In the genomic region with DNA sequence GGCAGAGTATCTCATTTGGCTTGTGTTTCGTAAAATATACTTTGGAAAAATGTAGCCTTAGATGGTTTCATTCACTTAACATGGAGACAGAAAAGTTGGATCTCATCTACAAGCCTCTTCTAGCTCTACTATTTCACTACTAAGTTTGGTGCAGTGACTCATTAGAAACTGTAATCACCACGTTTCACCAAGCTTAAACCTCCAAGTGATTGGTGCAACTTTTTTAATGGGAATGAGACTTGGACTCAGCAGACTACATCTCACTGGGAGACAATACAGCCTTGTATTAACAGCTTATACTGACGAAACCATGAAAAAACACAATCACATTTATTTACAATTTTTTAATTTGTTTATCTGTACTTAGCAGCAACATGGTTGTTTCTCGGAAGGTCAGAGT, we compare ENCODE assay signal across 16 cellular contexts.
"Had no signal": no experiment of that assay in that cellular context is flagged by ENCODE, and none has a peak within 500 bp of the region (broad histone marks: within the 10 kb centered on the region; RNA-seq: fewer than 3 reads in every experiment).

No MANE protein-coding gene starts in this region.

- H3K4me3 ChIP-seq: adrenal gland, hepatocyte, right atrium auricular region had no signal

- DNase-seq: activated CD4-positive, alpha-beta T cell treated with anti-CD3 and anti-CD28 coated beads for 1 hour; activated CD4-positive, alpha-beta T cell treated with anti-CD3 and anti-CD28 coated beads, Interleukin-2, amount 50 U/mL, for 4 hours; activated gamma-delta T cell; caudate nucleus; endodermal cell; mesenchymal stem cell; natural killer cell; nucleus accumbens; stimulated activated CD4-positive, alpha-beta T cell treated with anti-CD3 and anti-CD28 coated beads, Interleukin-2, amount 100 ng/mL, for 24 hours; WERI-Rb-1 had no signal

- ATAC-seq: natural killer cell had no signal

- H3K4me1 Mint-ChIP-seq: activated naive CD4-positive, alpha-beta T cell treated with anti-CD3 and anti-CD28 coated beads, Interleukin-2, amount 50 U/mL, for 24 hours; natural killer cell had no signal

- H3K9me3 Mint-ChIP-seq: activated naive CD4-positive, alpha-beta T cell treated with anti-CD3 and anti-CD28 coated beads, Interleukin-2, amount 50 U/mL, for 24 hours; endodermal cell; natural killer cell; stimulated activated naive CD8-positive, alpha-beta T cell treated with anti-CD3 and anti-CD28 coated beads, Interleukin-15, Interleukin-2, amounts not matched to agents 100 ng/mL and 50 ng/mL, for 24 hours; type B pancreatic cell had no signal

- H3K36me3 ChIP-seq: adrenal gland, right atrium auricular region, WERI-Rb-1 had no signal

- H3K27ac Mint-ChIP-seq: activated naive CD4-positive, alpha-beta T cell treated with anti-CD3 and anti-CD28 coated beads, Interleukin-2, amount 50 U/mL, for 24 hours; endodermal cell; natural killer cell; stimulated activated naive CD8-positive, alpha-beta T cell treated with anti-CD3 and anti-CD28 coated beads, Interleukin-15, Interleukin-2, amounts not matched to agents 100 ng/mL and 50 ng/mL, for 24 hours; type B pancreatic cell had no signal

- H3K27me3 Mint-ChIP-seq: activated naive CD4-positive, alpha-beta T cell treated with anti-CD3 and anti-CD28 coated beads, Interleukin-2, amount 50 U/mL, for 24 hours; stimulated activated naive CD8-positive, alpha-beta T cell treated with anti-CD3 and anti-CD28 coated beads, Interleukin-15, Interleukin-2, amounts not matched to agents 100 ng/mL and 50 ng/mL, for 24 hours; type B pancreatic cell had no signal

- H3K36me3 Mint-ChIP-seq: activated naive CD4-positive, alpha-beta T cell treated with anti-CD3 and anti-CD28 coated beads, Interleukin-2, amount 50 U/mL, for 24 hours; natural killer cell; type B pancreatic cell had no signal

- H3K27me3 ChIP-seq: adrenal gland, hepatocyte, right atrium auricular region had no signal

- H3K4me3 Mint-ChIP-seq: activated naive CD4-positive, alpha-beta T cell treated with anti-CD3 and anti-CD28 coated beads, Interleukin-2, amount 50 U/mL, for 24 hours; endodermal cell; natural killer cell; stimulated activated naive CD8-positive, alpha-beta T cell treated with anti-CD3 and anti-CD28 coated beads, Interleukin-15, Interleukin-2, amounts not matched to agents 100 ng/mL and 50 ng/mL, for 24 hours; type B pancreatic cell had no signal
